Comparison of ENCODE assay signal across 1 cellular context in genomic region chr17:64388961-64389565, GRCh38.
TF ChIP-seq lines count a peak whose summit lies in the region.

No MANE protein-coding gene starts in this region.

TF ChIP-seq in HepG2, 621 proteins besides CTCF, POLR2A, EP300 and RAD21 (continued from another document):
- TF ChIP-seq ZHX1 (CRISPR knock-in tag; IDR thresholded peaks at IDR 0.05; ENCODE audit: low read depth) (no peak), ZNF451 (CRISPR knock-in tag; IDR thresholded peaks at IDR 0.05) (no peak), SP140L (CRISPR knock-in tag; IDR thresholded peaks at IDR 0.05; ENCODE audit: borderline replicate concordance) (no peak), MAF1 (CRISPR knock-in tag; IDR thresholded peaks at IDR 0.05; ENCODE audit: borderline replicate concordance) (no peak), ZXDC (CRISPR knock-in tag; IDR thresholded peaks at IDR 0.05) (no peak), ZNF276 (CRISPR knock-in tag; IDR thresholded peaks at IDR 0.05; ENCODE audit: low read depth) (no peak), DNMT3B (CRISPR knock-in tag; conservative IDR thresholded peaks at IDR 0.05) (no peak), HOMEZ (CRISPR knock-in tag; IDR thresholded peaks at IDR 0.05; ENCODE audit: low read depth) (no peak), ZNF792 (CRISPR knock-in tag; IDR thresholded peaks at IDR 0.05) (no peak), STAT5B (CRISPR knock-in tag; IDR thresholded peaks at IDR 0.05) (no peak), HNRNPL (IDR thresholded peaks at IDR 0.05; ENCODE audit: low read depth, low read length) (0 out of 2 replicates have a peak, but pooled peaks have one; percentile 40), ZFP82 (CRISPR knock-in tag; IDR thresholded peaks at IDR 0.05; ENCODE audit: borderline replicate concordance) (no peak), MLLT10 (CRISPR knock-in tag; IDR thresholded peaks at IDR 0.05) (no peak), ZFP36L1 (CRISPR knock-in tag; IDR thresholded peaks at IDR 0.05) (0 out of 2 replicates have a peak, but pooled peaks have one; percentile 35), ZBTB33 (CRISPR knock-in tag; IDR thresholded peaks at IDR 0.05) (no peak), SKIL (CRISPR knock-in tag; IDR thresholded peaks at IDR 0.05; ENCODE audit: borderline replicate concordance) (no peak), RARG (CRISPR knock-in tag; IDR thresholded peaks at IDR 0.05; ENCODE audit: low read depth) (no peak), ZNF619 (CRISPR knock-in tag; IDR thresholded peaks at IDR 0.05) (no peak), CHD4 (IDR thresholded peaks at IDR 0.05; ENCODE audit: borderline replicate concordance, low read length) (no peak), ZNF512B (CRISPR knock-in tag; IDR thresholded peaks at IDR 0.05; ENCODE audit: borderline replicate concordance) (no peak), NBN (conservative IDR thresholded peaks at IDR 0.05) (no peak), TEAD3 (CRISPR knock-in tag; optimal IDR thresholded peaks at IDR 0.05; ENCODE audit: borderline replicate concordance) (peak; percentile 33), ZNF598 (CRISPR knock-in tag; IDR thresholded peaks at IDR 0.05; ENCODE audit: borderline replicate concordance) (0 out of 2 replicates have a peak, but pooled peaks have one; percentile 8), ZNF747 (CRISPR knock-in tag; IDR thresholded peaks at IDR 0.05; ENCODE audit: borderline replicate concordance) (no peak), HNF4A (CRISPR knock-in tag; IDR thresholded peaks at IDR 0.05) (no peak), ETS1 (CRISPR knock-in tag; IDR thresholded peaks at IDR 0.05) (no peak), ISX (CRISPR knock-in tag; conservative IDR thresholded peaks at IDR 0.05) (no peak), ZNF782 (CRISPR knock-in tag; IDR thresholded peaks at IDR 0.05; ENCODE audit: borderline replicate concordance) (no peak), SKI (IDR thresholded peaks at IDR 0.05; ENCODE audit: partially characterized antibody) (peak; percentile 38), ZNF549 (CRISPR knock-in tag; IDR thresholded peaks at IDR 0.05) (no peak), ZNF720 (CRISPR knock-in tag; IDR thresholded peaks at IDR 0.05) (no peak), ZSCAN9 (CRISPR knock-in tag; IDR thresholded peaks at IDR 0.05; ENCODE audit: borderline replicate concordance) (no peak), RBAK (CRISPR knock-in tag; IDR thresholded peaks at IDR 0.05) (no peak), ZNF282 (IDR thresholded peaks at IDR 0.05; ENCODE audit: partially characterized antibody) (no peak), FOXM1 (CRISPR knock-in tag; IDR thresholded peaks at IDR 0.05) (no peak), FOSL2 (CRISPR knock-in tag; IDR thresholded peaks at IDR 0.05) (peak; percentile 50), ZNF605 (CRISPR knock-in tag; IDR thresholded peaks at IDR 0.05) (no peak), ZNF256 (CRISPR knock-in tag; conservative IDR thresholded peaks at IDR 0.05) (no peak), RXRB (CRISPR knock-in tag; IDR thresholded peaks at IDR 0.05; ENCODE audit: borderline replicate concordance) (0 out of 2 replicates have a peak, but pooled peaks have one; percentile 25), DNMT1 (CRISPR knock-in tag; IDR thresholded peaks at IDR 0.05) (no peak), FOXO1 (CRISPR knock-in tag; IDR thresholded peaks at IDR 0.05) (no peak), MXI1 (IDR thresholded peaks at IDR 0.05; ENCODE audit: borderline replicate concordance, low read depth, low read length) (no peak), MTA3 (CRISPR knock-in tag; IDR thresholded peaks at IDR 0.05) (no peak)
